In genomic region chr7:84237533-84238173, GRCh38 we compare ENCODE assay signal across 16 cellular contexts. TPM values are rescaled to one million over a fixed set of nuclear protein-coding genes. Genes with fewer than 3 reads are reported as not detected.
DNase-seq lines count a peak whose midpoint lies in the region; ATAC-seq, FAIRE-seq and TF ChIP-seq lines count a peak whose summit lies in the region.
"Had no signal": no experiment of that assay in that cellular context is flagged by ENCODE, and none has a peak within 500 bp of the region (broad histone marks: within the 10 kb centered on the region; RNA-seq: fewer than 3 reads in every experiment).

No MANE protein-coding gene starts in this region.

- FAIRE-seq in endothelial cell of umbilical vein (lab: Jason Lieb, UNC) = peak; percentile 64

- no peaks in the 10 kb centered on the region for H3K36me3 ChIP-seq in endothelial cell of umbilical vein (ENCODE audit: control insufficient read depth in 2 of 2, extremely low read depth in 1 of 2, insufficient read depth in 2 of 2, low read length in 2 of 2)
- no peaks in the 10 kb centered on the region for H3K36me3 ChIP-seq in skeletal muscle satellite cell (ENCODE audit: insufficient read depth, low read length)
- H3K36me3 ChIP-seq: tibial artery had no signal

- H3K4me3 ChIP-seq in endothelial cell of umbilical vein (replicated peaks in 1 of 3; ENCODE audit: insufficient read depth in 1 of 3, low read depth in 1 of 3, low read length in 3 of 3) (no peak overlapping the region), skeletal muscle satellite cell (ENCODE audit: low read length) (no peak overlapping the region)
- H3K4me3 ChIP-seq: tibial artery had no signal

- H3K9ac ChIP-seq in endothelial cell of umbilical vein (replicated peaks; ENCODE audit: extremely low read depth, insufficient read depth, low read length) = peak overlapping the region; percentile 63
- peak overlapping the region; percentile 47 for H3K9ac ChIP-seq in skeletal muscle satellite cell (ENCODE audit: low read depth, low read length)

- ATAC-seq in activated CD4-positive, CD25-positive, alpha-beta regulatory T cell treated with anti-CD3 and anti-CD28 coated beads, Interleukin-2, amount 50 U/mL, for 24 hours = peak; percentile 86 to 91
- ATAC-seq in GM19397 (IDR thresholded peaks at IDR 0.05; ENCODE audit: unreplicated experiment) = no peak

- H3K9me3 ChIP-seq in endothelial cell of umbilical vein (replicated peaks; ENCODE audit: control insufficient read depth, insufficient read depth, low read length) (no peaks in the 10 kb centered on the region), skeletal muscle satellite cell (replicated peaks; ENCODE audit: low read length) (no peaks in the 10 kb centered on the region)
- H3K9me3 ChIP-seq: tibial artery had no signal

- no peaks in the 10 kb centered on the region for H3K9me1 ChIP-seq in endothelial cell of umbilical vein (replicated peaks; ENCODE audit: control insufficient read depth, extremely low read depth, insufficient read depth, low read length)

- H3K4me1 ChIP-seq in endothelial cell of umbilical vein (ENCODE audit: control insufficient read depth, extremely low read depth, insufficient read depth, low read length) (peaks cover 24% of the 10 kb centered on the region), skeletal muscle satellite cell (ENCODE audit: control insufficient read depth, insufficient read depth, low read length) (peaks cover 20% of the 10 kb centered on the region)

- DNase-seq in activated CD4-positive, CD25-positive, alpha-beta regulatory T cell (lab: John Stamatoyannopoulos, UW) = no peak
- DNase-seq in NCI-H226 = peak; percentile 86
- DNase-seq in endothelial cell of umbilical vein (ENCODE audit: low read depth, low spot score) = peak; percentile 81
- no peak for DNase-seq in T-helper 2 cell treated with Interferon-gamma antibody and Interleukin-4, amounts not matched to agents 5 μg/mL and 100 μg/mL, for 36 hours (ENCODE audit: low spot score)
- no peak for DNase-seq in UCSD-AML1 (lab: John Stamatoyannopoulos, UW; ENCODE audit: unreplicated experiment)
- DNase-seq: 8988T; activated CD4-positive, alpha-beta T cell treated with anti-CD3 and anti-CD28 coated beads for 48 hours; aorta; hypothalamus; naive B cell; NCI-H1417 treated with DMSO at 0.1 percent for 48 hours; OCI-M1; tibial artery had no signal

- dilution Hi-C loops in endothelial cell of umbilical vein (cut with MboI; ENCODE audit: extremely low pct_ligation_motif_present, low sequenced_read_pairs) = no loop called here

- peaks cover 7% of the 10 kb centered on the region for H3K9me3 Mint-ChIP-seq in T-helper 2 cell treated with Interferon-gamma antibody and Interleukin-4, amounts not matched to agents 5 μg/mL and 100 μg/mL, for 36 hours

- H4K20me1 ChIP-seq in endothelial cell of umbilical vein (replicated peaks; ENCODE audit: control insufficient read depth, extremely low read depth, insufficient read depth, low read length) = no peaks in the 10 kb centered on the region

- no peaks in the 10 kb centered on the region for H3K79me2 ChIP-seq in endothelial cell of umbilical vein (ENCODE audit: control insufficient read depth, insufficient read depth, low read length)

- peak overlapping the region; percentile 3 for H2AFZ ChIP-seq in endothelial cell of umbilical vein (ENCODE audit: low read depth, low read length)

- H3K27ac ChIP-seq in endothelial cell of umbilical vein (ENCODE audit: insufficient read depth, low read depth, low read length) = peak overlapping the region; percentile 79
- H3K27ac ChIP-seq: tibial artery had no signal

- no peaks in the 10 kb centered on the region for H3K4me1 Mint-ChIP-seq in T-helper 2 cell treated with Interferon-gamma antibody and Interleukin-4, amounts not matched to agents 5 μg/mL and 100 μg/mL, for 36 hours (ENCODE audit: low read depth)
- H3K4me1 Mint-ChIP-seq: naive B cell had no signal

- BruUV-seq in endothelial cell of umbilical vein (replicated peaks; lab: Mats Ljungman, UMichigan) = TSS peak; percentile 72

- H3K4me2 ChIP-seq in endothelial cell of umbilical vein (ENCODE audit: insufficient read depth, low read length) (peak overlapping the region; percentile 92), skeletal muscle satellite cell (ENCODE audit: low read length) (peak overlapping the region; percentile 32)

- H3K27ac Mint-ChIP-seq in T-helper 2 cell treated with Interferon-gamma antibody and Interleukin-4, amounts not matched to agents 5 μg/mL and 100 μg/mL, for 36 hours = no peak overlapping the region
- H3K27ac Mint-ChIP-seq: naive B cell had no signal

- no peak for TF ChIP-seq CTCF in endothelial cell of umbilical vein (IDR thresholded peaks at IDR 0.05; ENCODE audit: extremely low read depth in 1 of 2, insufficient read depth in 1 of 2, low read depth in 1 of 2, low read length in 2 of 2)

- no peaks in the 10 kb centered on the region for H3K36me3 Mint-ChIP-seq in T-helper 2 cell treated with Interferon-gamma antibody and Interleukin-4, amounts not matched to agents 5 μg/mL and 100 μg/mL, for 36 hours (ENCODE audit: low read depth)

- H3K27me3 ChIP-seq in endothelial cell of umbilical vein (ENCODE audit: control insufficient read depth in 2 of 2, insufficient read depth in 2 of 2, low read length in 2 of 2) = no peaks in the 10 kb centered on the region
- H3K27me3 ChIP-seq in skeletal muscle satellite cell (ENCODE audit: control insufficient read depth, insufficient read depth, low read length) = no peaks in the 10 kb centered on the region
- H3K27me3 ChIP-seq: tibial artery had no signal

- no peaks in the 10 kb centered on the region for H3K27me3 Mint-ChIP-seq in T-helper 2 cell treated with Interferon-gamma antibody and Interleukin-4, amounts not matched to agents 5 μg/mL and 100 μg/mL, for 36 hours (ENCODE audit: low read depth)
- H3K27me3 Mint-ChIP-seq: naive B cell had no signal

- no peak overlapping the region for H3K4me3 Mint-ChIP-seq in T-helper 2 cell treated with Interferon-gamma antibody and Interleukin-4, amounts not matched to agents 5 μg/mL and 100 μg/mL, for 36 hours
- H3K4me3 Mint-ChIP-seq: naive B cell had no signal

- CTCF ChIA-PET in endothelial cell of umbilical vein (lab: Charles Lee) = interaction anchor here (1.0 kb wide), 2 partner anchors 24 to 786 kb away, joined by 3 read pairs; no protein-coding TSS in a partner anchor

- no peak for TF ChIP-seq POLR2A in endothelial cell of umbilical vein (IDR thresholded peaks at IDR 0.05; ENCODE audit: low read depth, low read length)

- intact Hi-C loops in endothelial cell of umbilical vein (cut with micrococcal nuclease) = loop anchor here (1.0 to 10.0 kb wide), 3 partner anchors 401 to 785 kb away; no protein-coding TSS in a partner anchor

- POLR2A ChIA-PET in endothelial cell of umbilical vein (lab: Charles Lee) = no interaction called here

TF ChIP-seq in endothelial cell of umbilical vein, 7 proteins besides CTCF, POLR2A, EP300 and RAD21:
- TF ChIP-seq EZH2 (IDR thresholded peaks at IDR 0.05; ENCODE audit: borderline replicate concordance, low read depth, low read length, severe bottlenecking) (no peak), POLR2AphosphoS5 (IDR thresholded peaks at IDR 0.05; ENCODE audit: insufficient read depth, low read depth, low read length) (peak; percentile 65), MAX (IDR thresholded peaks at IDR 0.05; ENCODE audit: insufficient read depth, insufficient read length) (no peak), MYC (IDR thresholded peaks at IDR 0.05; ENCODE audit: low read depth, low read length) (no peak), GATA2 (IDR thresholded peaks at IDR 0.05; ENCODE audit: insufficient read depth, insufficient read length, low read depth, low read length) (peak; percentile 77), JUN (IDR thresholded peaks at IDR 0.05; ENCODE audit: borderline replicate concordance, insufficient read depth, insufficient read length, low read depth) (peak; percentile 98), FOS (IDR thresholded peaks at IDR 0.05; ENCODE audit: borderline replicate concordance, insufficient read depth, low read length) (peak; percentile 99)

RNA-seq across cellular contexts. Expression of gene SEMA3A, which starts 43.1 kb away (rescaled TPM):
- total RNA-seq in endothelial cell of umbilical vein = 1.2 and 1.7 TPM in 2 replicates
- 0.49 and 0.68 TPM in 2 replicates for polyA plus RNA-seq in endothelial cell of umbilical vein
- 0.68 and 0.73 TPM in 2 replicates for polyA plus RNA-seq in endothelial cell of umbilical vein (2011; cell fraction: cytosol; rRNA removed)
- 1.3 and 1.6 TPM in 2 replicates for polyA plus RNA-seq in endothelial cell of umbilical vein (2011; cell fraction: nucleus; rRNA removed)
- polyA plus RNA-seq in endothelial cell of umbilical vein (2012) = 0.45 and 0.76 TPM in 2 replicates
- 1.5 and 1.6 TPM in 2 replicates for polyA minus RNA-seq in endothelial cell of umbilical vein
- not detected for polyA minus RNA-seq in endothelial cell of umbilical vein (2011; cell fraction: cytosol; rRNA and poly(A)+ RNA removed)
- polyA minus RNA-seq in endothelial cell of umbilical vein (2011; cell fraction: nucleus; rRNA and poly(A)+ RNA removed) = 3.3 and 4.3 TPM in 2 replicates
- 1.3 and 1.5 TPM in 2 replicates for total RNA-seq in skeletal muscle satellite cell (2012; rRNA removed)

Comparison
In these comparisons a context has a peak if more than half of its experiments do, and no peak if none do; other contexts are left out.
1. DNase-seq: peak in NCI-H226 (single experiment) and endothelial cell of umbilical vein (single experiment); none in activated CD4-positive, CD25-positive, alpha-beta regulatory T cell (0 of 4), T-helper 2 cell treated with Interferon-gamma antibody and Interleukin-4, amounts not matched to agents 5 μg/mL and 100 μg/mL, for 36 hours (single experiment) and UCSD-AML1 (single experiment).